14 cellular contexts compared by ENCODE assay signal in the genomic region with DNA sequence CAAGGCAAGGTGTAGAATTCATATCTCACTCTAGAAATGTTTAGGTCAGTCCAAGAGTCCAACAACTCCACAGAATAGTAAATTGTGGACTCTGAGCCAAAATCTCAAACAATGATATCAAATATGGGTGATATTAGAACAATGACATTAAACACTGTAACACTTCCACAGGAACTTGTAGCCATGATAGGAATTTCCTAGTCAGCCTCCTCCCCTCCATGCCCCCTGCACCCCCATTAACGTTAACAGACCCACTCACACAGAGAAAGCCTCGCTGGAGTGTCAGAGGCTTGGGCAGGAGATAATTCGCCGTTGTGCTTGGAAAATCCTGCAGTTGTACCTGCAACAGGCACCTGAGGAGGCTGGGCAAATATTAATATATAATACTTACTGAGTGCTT.
"Had no signal": no experiment of that assay in that cellular context is flagged by ENCODE, and none has a peak within 500 bp of the region (broad histone marks: within the 10 kb centered on the region; RNA-seq: fewer than 3 reads in every experiment).

No MANE protein-coding gene starts in this region.

- H3K9me3 ChIP-seq: esophagus squamous epithelium, heart left ventricle, sigmoid colon, suprapubic skin, thyroid gland had no signal

- H3K4me3 ChIP-seq: esophagus squamous epithelium, heart left ventricle, sigmoid colon, skin epidermis, suprapubic skin, thyroid gland had no signal

- H3K4me1 ChIP-seq: esophagus squamous epithelium, sigmoid colon, thyroid gland had no signal

- H3K36me3 ChIP-seq: esophagus squamous epithelium, heart left ventricle, sigmoid colon, suprapubic skin, thyroid gland had no signal

- ATAC-seq: effector memory CD8-positive, alpha-beta T cell; heart left ventricle; natural killer cell had no signal

- H3K27me3 ChIP-seq: esophagus squamous epithelium, heart left ventricle, sigmoid colon, suprapubic skin, thyroid gland had no signal

- DNase-seq: cortex of kidney; effector memory CD8-positive, alpha-beta T cell; esophagus squamous epithelium; foreskin melanocyte; heart left ventricle; hypothalamus; kidney glomerular epithelial cell; natural killer cell; sigmoid colon; stimulated activated CD4-positive, alpha-beta T cell treated with anti-CD3 and anti-CD28 coated beads, Interleukin-2, amount 100 ng/mL, for 48 hours; stimulated activated naive CD4-positive, alpha-beta T cell treated with Interleukin-2 at 50 U/mL for 16 hours; thyroid gland had no signal

- H3K27ac ChIP-seq: esophagus squamous epithelium, heart left ventricle, sigmoid colon, skin epidermis, suprapubic skin, thyroid gland had no signal
